In the genomic region with DNA sequence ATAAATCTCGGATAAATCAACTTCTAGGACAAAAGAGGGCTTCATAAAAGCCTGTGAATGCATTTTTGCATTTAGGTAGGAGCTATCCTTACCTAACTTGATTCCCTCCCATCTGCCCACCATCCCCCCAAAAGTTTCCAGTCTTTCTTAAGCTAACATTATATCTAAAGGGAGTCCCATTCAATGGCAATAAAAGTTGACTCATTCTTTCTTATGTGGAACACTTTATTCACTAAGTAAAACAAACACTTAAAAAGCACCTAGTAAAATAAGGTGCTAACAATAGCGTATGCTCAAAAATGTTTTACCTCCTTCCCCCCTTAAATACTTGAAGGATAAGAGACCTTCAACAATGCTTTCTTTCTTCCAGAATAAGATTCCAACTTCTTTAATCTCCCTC, we compare ENCODE assay signal across 1 cellular context.
TF ChIP-seq lines count a peak whose summit lies in the region.

No MANE protein-coding gene starts in this region.

TF ChIP-seq in HepG2, 621 proteins besides CTCF, POLR2A, EP300 and RAD21 (continued from another document):
- TF ChIP-seq GMEB1 (CRISPR knock-in tag; IDR thresholded peaks at IDR 0.05; ENCODE audit: borderline replicate concordance), result no peak
- no peak for TF ChIP-seq CSRNP2 (CRISPR knock-in tag; conservative IDR thresholded peaks at IDR 0.05; ENCODE audit: low read depth)
- TF ChIP-seq ZBTB38 (CRISPR knock-in tag; IDR thresholded peaks at IDR 0.05), result no peak
- no peak for TF ChIP-seq TIGD3 (CRISPR knock-in tag; IDR thresholded peaks at IDR 0.05; ENCODE audit: borderline replicate concordance)
- TF ChIP-seq PRDM15 (CRISPR knock-in tag; IDR thresholded peaks at IDR 0.05), result no peak
- TF ChIP-seq, protein P1, sequence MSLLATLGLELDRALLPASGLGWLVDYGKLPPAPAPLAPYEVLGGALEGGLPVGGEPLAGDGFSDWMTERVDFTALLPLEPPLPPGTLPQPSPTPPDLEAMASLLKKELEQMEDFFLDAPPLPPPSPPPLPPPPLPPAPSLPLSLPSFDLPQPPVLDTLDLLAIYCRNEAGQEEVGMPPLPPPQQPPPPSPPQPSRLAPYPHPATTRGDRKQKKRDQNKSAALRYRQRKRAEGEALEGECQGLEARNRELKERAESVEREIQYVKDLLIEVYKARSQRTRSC (CRISPR knock-in tag; IDR thresholded peaks at IDR 0.05; ENCODE audit: low read depth), result no peak
- no peak for TF ChIP-seq ARID5B (CRISPR knock-in tag; IDR thresholded peaks at IDR 0.05)
- TF ChIP-seq, protein P2, sequence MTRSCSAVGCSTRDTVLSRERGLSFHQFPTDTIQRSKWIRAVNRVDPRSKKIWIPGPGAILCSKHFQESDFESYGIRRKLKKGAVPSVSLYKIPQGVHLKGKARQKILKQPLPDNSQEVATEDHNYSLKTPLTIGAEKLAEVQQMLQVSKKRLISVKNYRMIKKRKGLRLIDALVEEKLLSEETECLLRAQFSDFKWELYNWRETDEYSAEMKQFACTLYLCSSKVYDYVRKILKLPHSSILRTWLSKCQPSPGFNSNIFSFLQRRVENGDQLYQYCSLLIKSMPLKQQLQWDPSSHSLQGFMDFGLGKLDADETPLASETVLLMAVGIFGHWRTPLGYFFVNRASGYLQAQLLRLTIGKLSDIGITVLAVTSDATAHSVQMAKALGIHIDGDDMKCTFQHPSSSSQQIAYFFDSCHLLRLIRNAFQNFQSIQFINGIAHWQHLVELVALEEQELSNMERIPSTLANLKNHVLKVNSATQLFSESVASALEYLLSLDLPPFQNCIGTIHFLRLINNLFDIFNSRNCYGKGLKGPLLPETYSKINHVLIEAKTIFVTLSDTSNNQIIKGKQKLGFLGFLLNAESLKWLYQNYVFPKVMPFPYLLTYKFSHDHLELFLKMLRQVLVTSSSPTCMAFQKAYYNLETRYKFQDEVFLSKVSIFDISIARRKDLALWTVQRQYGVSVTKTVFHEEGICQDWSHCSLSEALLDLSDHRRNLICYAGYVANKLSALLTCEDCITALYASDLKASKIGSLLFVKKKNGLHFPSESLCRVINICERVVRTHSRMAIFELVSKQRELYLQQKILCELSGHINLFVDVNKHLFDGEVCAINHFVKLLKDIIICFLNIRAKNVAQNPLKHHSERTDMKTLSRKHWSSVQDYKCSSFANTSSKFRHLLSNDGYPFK (CRISPR knock-in tag; IDR thresholded peaks at IDR 0.05; ENCODE audit: borderline replicate concordance), result no peak
- TF ChIP-seq KDM1A (CRISPR knock-in tag; IDR thresholded peaks at IDR 0.05), result no peak
- TF ChIP-seq ZNF510 (CRISPR knock-in tag; IDR thresholded peaks at IDR 0.05; ENCODE audit: low read depth), result no peak
- TF ChIP-seq SMARCE1 (IDR thresholded peaks at IDR 0.05; ENCODE audit: borderline replicate concordance), result no peak
- TF ChIP-seq NR2F1 (CRISPR knock-in tag; IDR thresholded peaks at IDR 0.05), result no peak
- TF ChIP-seq ZNF766 (CRISPR knock-in tag; IDR thresholded peaks at IDR 0.05; ENCODE audit: borderline replicate concordance), result no peak
- TF ChIP-seq ZNF234 (CRISPR knock-in tag; conservative IDR thresholded peaks at IDR 0.05), result no peak
- TF ChIP-seq, protein P3, sequence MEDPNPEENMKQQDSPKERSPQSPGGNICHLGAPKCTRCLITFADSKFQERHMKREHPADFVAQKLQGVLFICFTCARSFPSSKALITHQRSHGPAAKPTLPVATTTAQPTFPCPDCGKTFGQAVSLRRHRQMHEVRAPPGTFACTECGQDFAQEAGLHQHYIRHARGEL (CRISPR knock-in tag; IDR thresholded peaks at IDR 0.05), result no peak
- TF ChIP-seq MXD1 (CRISPR knock-in tag; IDR thresholded peaks at IDR 0.05), result no peak
